ENCODE assay signal across 9 cellular contexts in the genomic region with DNA sequence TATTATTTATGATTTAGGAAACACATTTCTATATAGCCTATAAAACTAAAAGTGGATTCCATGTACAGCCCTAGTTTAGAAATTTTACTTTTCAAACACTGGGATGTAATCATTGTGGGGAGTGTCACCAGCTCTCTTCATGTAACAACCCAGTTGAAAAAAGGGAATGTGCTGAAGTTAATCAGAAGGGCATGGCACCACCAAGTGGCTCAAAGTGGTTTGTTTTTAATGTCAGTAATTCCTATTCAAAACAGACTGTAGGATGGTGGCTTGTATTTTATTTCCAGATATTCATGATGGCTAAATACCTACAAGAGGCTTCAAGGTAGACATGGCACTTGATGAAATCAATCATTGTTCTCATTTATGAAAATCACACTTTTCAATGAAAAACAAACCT. TPM values are rescaled to one million over a fixed set of nuclear protein-coding genes. Genes with fewer than 3 reads are reported as not detected.
DNase-seq lines count a peak whose midpoint lies in the region; ATAC-seq and TF ChIP-seq lines count a peak whose summit lies in the region.
"Had no signal": no experiment of that assay in that cellular context is flagged by ENCODE, and none has a peak within 500 bp of the region (broad histone marks: within the 10 kb centered on the region; RNA-seq: fewer than 3 reads in every experiment).

No MANE protein-coding gene starts in this region.

- peak; percentile 4 for DNase-seq in COLO668 (lab: John Stamatoyannopoulos, UW; ENCODE audit: unreplicated experiment)
- DNase-seq in OCI-M1 (lab: John Stamatoyannopoulos, UW), result peak; percentile 79
- DNase-seq in foreskin fibroblast, result peak in 1 of 2 donors; percentile 44
- peak; percentile 39 for DNase-seq in transverse colon
- DNase-seq in stimulated activated CD4-positive, alpha-beta T cell treated with anti-CD3 and anti-CD28 coated beads, Interleukin-12 subunit alpha, Interleukin-12 subunit beta, amount 100 ng/mL, for 4 hours, result no peak
- no peak for DNase-seq in sigmoid colon

- TF ChIP-seq POLR2A in transverse colon (IDR thresholded peaks at IDR 0.05) (no peak), sigmoid colon (IDR thresholded peaks at IDR 0.05) (no peak)

- ATAC-seq in GM18868 (IDR thresholded peaks at IDR 0.05; ENCODE audit: unreplicated experiment) (peak; percentile 87), GM19463 (IDR thresholded peaks at IDR 0.05; ENCODE audit: unreplicated experiment) (no peak)

- H3K36me3 ChIP-seq in transverse colon, result peaks cover 0 to 8% (median 0%) of the 10 kb centered on the region in 4 donors
- no peaks in the 10 kb centered on the region for H3K36me3 ChIP-seq in sigmoid colon

- H3K9me3 ChIP-seq in transverse colon (no peaks in the 10 kb centered on the region), sigmoid colon (no peaks in the 10 kb centered on the region)

- intact Hi-C loops in transverse colon (cut with DNase I; ENCODE audit: low total_unique reads), result no loop called here
- intact Hi-C loops in sigmoid colon (cut with DNase I), result loop anchor here (5.0 kb wide), 1 partner anchor 231 kb away; a partner anchor contains a TSS

- TF ChIP-seq CTCF in foreskin fibroblast (IDR thresholded peaks at IDR 0.05; ENCODE audit: low read depth, low read length), result peak; percentile 15
- TF ChIP-seq CTCF in transverse colon (IDR thresholded peaks at IDR 0.05), result peak; percentile 21 to 53 (median 32)
- TF ChIP-seq CTCF in sigmoid colon (IDR thresholded peaks at IDR 0.05), result no peak

- TF ChIP-seq EP300 in transverse colon (IDR thresholded peaks at IDR 0.05; ENCODE audit: low read depth), result no peak
- TF ChIP-seq EP300 in sigmoid colon (IDR thresholded peaks at IDR 0.05), result no peak

- H3K4me3 ChIP-seq in foreskin fibroblast (ENCODE audit: low read depth in 1 of 2, low read length in 2 of 2) (no peak overlapping the region), transverse colon (no peak overlapping the region), sigmoid colon (no peak overlapping the region)

- H3K27ac ChIP-seq in transverse colon (no peak overlapping the region), sigmoid colon (no peak overlapping the region)
- H3K27ac ChIP-seq: epithelial cell of prostate had no signal

- H3K4me1 ChIP-seq in transverse colon (no peaks in the 10 kb centered on the region), sigmoid colon (no peaks in the 10 kb centered on the region)

- in situ Hi-C loops in transverse colon (cut with MboI; ENCODE audit: low pct_ligation_motif_present in 1 of 4, low pct_unique_long_range_greater_than_20kb in 1 of 4, low sequenced_read_pairs in 3 of 4), result no loop called here

- H3K27me3 ChIP-seq in transverse colon (no peaks in the 10 kb centered on the region), sigmoid colon (peaks cover 0 to 31% (median 6%) of the 10 kb centered on the region in 3 donors)

RNA-seq across cellular contexts. Expression of a gene that starts 58.1 kb away (rescaled TPM):
- total RNA-seq in transverse colon, result 1 to 10 TPM in 2 of 4 donors, not detected in 2; 3.7 to 3.8 TPM
- 1 to 10 TPM in 1 of 4 donors, under 1 TPM in 2, not detected in 1; 0.36 to 2.3 (median 0.55) TPM for total RNA-seq in sigmoid colon
- 1 to 10 TPM; 1.6 to 2.5 (median 1.8) TPM for polyA plus RNA-seq in sigmoid colon

Comparison
In these comparisons a context has a peak if more than half of its experiments do, and no peak if none do; other contexts are left out.
1. DNase-seq: peak in COLO668 (single experiment), OCI-M1 (single experiment) and transverse colon (single experiment); none in stimulated activated CD4-positive, alpha-beta T cell treated with anti-CD3 and anti-CD28 coated beads, Interleukin-12 subunit alpha, Interleukin-12 subunit beta, amount 100 ng/mL, for 4 hours (single experiment) and sigmoid colon (single experiment).
2. CTCF ChIP-seq: peak in foreskin fibroblast (single experiment) and transverse colon (5 of 5); none in sigmoid colon (0 of 4).